1 cellular context compared by ENCODE assay signal in genomic region chr3:126939347-126939735, GRCh38.
TF ChIP-seq lines count a peak whose summit lies in the region.

No MANE protein-coding gene starts in this region.

TF ChIP-seq in HepG2, 621 proteins besides CTCF, POLR2A, EP300 and RAD21 (continued from another document):
- TF ChIP-seq ZNF646 (CRISPR knock-in tag; IDR thresholded peaks at IDR 0.05): peak; percentile 77
- no peak for TF ChIP-seq ZSCAN12 (CRISPR knock-in tag; IDR thresholded peaks at IDR 0.05)
- TF ChIP-seq ZNF17 (CRISPR knock-in tag; IDR thresholded peaks at IDR 0.05): no peak
- peak; percentile 36; the same call in 1 of the 2 replicates for TF ChIP-seq ZNF740 (CRISPR knock-in tag; IDR thresholded peaks at IDR 0.05)
- no peak for TF ChIP-seq ZNF451 (CRISPR knock-in tag; IDR thresholded peaks at IDR 0.05)
- no peak for TF ChIP-seq ZNF441 (CRISPR knock-in tag; IDR thresholded peaks at IDR 0.05; ENCODE audit: borderline replicate concordance)
- no peak for TF ChIP-seq HMGXB4 (CRISPR knock-in tag; IDR thresholded peaks at IDR 0.05; ENCODE audit: borderline replicate concordance in 1 of 2, low read depth in 1 of 2)
- no peak for TF ChIP-seq PBX2 (CRISPR knock-in tag; IDR thresholded peaks at IDR 0.05)
- no peak for TF ChIP-seq ZNF841 (CRISPR knock-in tag; IDR thresholded peaks at IDR 0.05; ENCODE audit: borderline replicate concordance)
- TF ChIP-seq HNRNPL (IDR thresholded peaks at IDR 0.05; ENCODE audit: low read depth, low read length): no peak
- TF ChIP-seq ZNF510 (CRISPR knock-in tag; IDR thresholded peaks at IDR 0.05; ENCODE audit: low read depth): no peak
- TF ChIP-seq HDAC1 (CRISPR knock-in tag; IDR thresholded peaks at IDR 0.05): no peak
- TF ChIP-seq JUN (CRISPR knock-in tag; IDR thresholded peaks at IDR 0.05): no peak
